In genomic region chr6:54768542-54768941, GRCh38 we compare ENCODE assay signal across 19 cellular contexts.
"Had no signal": no experiment of that assay in that cellular context is flagged by ENCODE, and none has a peak within 500 bp of the region (broad histone marks: within the 10 kb centered on the region; RNA-seq: fewer than 3 reads in every experiment).

No MANE protein-coding gene starts in this region.

- H3K4me1 Mint-ChIP-seq: endodermal cell; naive thymus-derived CD4-positive, alpha-beta T cell; nephron progenitor cell; stimulated activated naive B cell treated with anti-CD40 and anti-IgM and Interleukin-4, amounts not matched to agents 10 μg/mL and 1 μg/mL and 100 μg/mL, for 72 hours; stimulated activated naive CD8-positive, alpha-beta T cell treated with anti-CD3 and anti-CD28 coated beads, Interleukin-15, amount 100 ng/mL, for 72 hours had no signal

- H3K4me3 ChIP-seq: heart left ventricle, sigmoid colon, skin epidermis, testis, tibial nerve, upper lobe of right lung, vagina had no signal

- H3K27ac ChIP-seq: heart left ventricle, sigmoid colon, skin epidermis, testis, tibial nerve, upper lobe of right lung, vagina had no signal

- H3K36me3 Mint-ChIP-seq: naive thymus-derived CD4-positive, alpha-beta T cell; stimulated activated naive B cell treated with anti-CD40 and anti-IgM and Interleukin-4, amounts not matched to agents 10 μg/mL and 1 μg/mL and 100 μg/mL, for 72 hours had no signal

- H3K27me3 ChIP-seq: heart left ventricle, sigmoid colon, testis, tibial nerve, upper lobe of right lung, vagina had no signal

- H3K9me3 Mint-ChIP-seq: endodermal cell, nephron progenitor cell had no signal

- H3K4me1 ChIP-seq: heart left ventricle, sigmoid colon, testis, tibial nerve, upper lobe of right lung, vagina had no signal

- H3K27me3 Mint-ChIP-seq: naive thymus-derived CD4-positive, alpha-beta T cell; stimulated activated naive B cell treated with anti-CD40 and anti-IgM and Interleukin-4, amounts not matched to agents 10 μg/mL and 1 μg/mL and 100 μg/mL, for 72 hours; stimulated activated naive CD8-positive, alpha-beta T cell treated with anti-CD3 and anti-CD28 coated beads, Interleukin-15, amount 100 ng/mL, for 72 hours had no signal

- H3K36me3 ChIP-seq: heart left ventricle, sigmoid colon, tibial nerve, upper lobe of right lung, vagina had no signal

- H3K27ac Mint-ChIP-seq: endodermal cell; naive thymus-derived CD4-positive, alpha-beta T cell; nephron progenitor cell; stimulated activated naive B cell treated with anti-CD40 and anti-IgM and Interleukin-4, amounts not matched to agents 10 μg/mL and 1 μg/mL and 100 μg/mL, for 72 hours; stimulated activated naive CD8-positive, alpha-beta T cell treated with anti-CD3 and anti-CD28 coated beads, Interleukin-15, amount 100 ng/mL, for 72 hours had no signal

- ATAC-seq: heart left ventricle; naive thymus-derived CD4-positive, alpha-beta T cell; stimulated activated naive B cell treated with anti-CD40 and anti-IgM and Interleukin-4, amounts not matched to agents 10 μg/mL and 1 μg/mL and 100 μg/mL, for 72 hours; stimulated activated naive CD8-positive, alpha-beta T cell treated with anti-CD3 and anti-CD28 coated beads, Interleukin-15, amount 100 ng/mL, for 72 hours; upper lobe of right lung had no signal

- DNase-seq: effector CD4-positive, alpha-beta T cell; endodermal cell; erythroblast; heart left ventricle; hippocampal formation; mammary epithelial cell; naive thymus-derived CD4-positive, alpha-beta T cell; nephron progenitor cell; posterior cingulate gyrus; sigmoid colon; stimulated activated CD4-positive, alpha-beta T cell treated with anti-CD3 and anti-CD28 coated beads, Interleukin-2, amount 100 ng/mL, for 24 hours; stimulated activated CD4-positive, alpha-beta T cell treated with anti-CD3 and anti-CD28 coated beads, Interleukin-4, amount 100 ng/mL, for 4 hours; stimulated activated naive B cell treated with anti-CD40 and anti-IgM and Interleukin-4, amounts not matched to agents 10 μg/mL and 1 μg/mL and 100 μg/mL, for 72 hours; stimulated activated naive CD8-positive, alpha-beta T cell treated with anti-CD3 and anti-CD28 coated beads, Interleukin-15, amount 100 ng/mL, for 72 hours; testis; upper lobe of right lung had no signal

- H3K4me3 Mint-ChIP-seq: endodermal cell; naive thymus-derived CD4-positive, alpha-beta T cell; nephron progenitor cell; stimulated activated naive B cell treated with anti-CD40 and anti-IgM and Interleukin-4, amounts not matched to agents 10 μg/mL and 1 μg/mL and 100 μg/mL, for 72 hours; stimulated activated naive CD8-positive, alpha-beta T cell treated with anti-CD3 and anti-CD28 coated beads, Interleukin-15, amount 100 ng/mL, for 72 hours had no signal

- H3K9me3 ChIP-seq: heart left ventricle, sigmoid colon, testis, tibial nerve, upper lobe of right lung, vagina had no signal
